In the genomic region with DNA sequence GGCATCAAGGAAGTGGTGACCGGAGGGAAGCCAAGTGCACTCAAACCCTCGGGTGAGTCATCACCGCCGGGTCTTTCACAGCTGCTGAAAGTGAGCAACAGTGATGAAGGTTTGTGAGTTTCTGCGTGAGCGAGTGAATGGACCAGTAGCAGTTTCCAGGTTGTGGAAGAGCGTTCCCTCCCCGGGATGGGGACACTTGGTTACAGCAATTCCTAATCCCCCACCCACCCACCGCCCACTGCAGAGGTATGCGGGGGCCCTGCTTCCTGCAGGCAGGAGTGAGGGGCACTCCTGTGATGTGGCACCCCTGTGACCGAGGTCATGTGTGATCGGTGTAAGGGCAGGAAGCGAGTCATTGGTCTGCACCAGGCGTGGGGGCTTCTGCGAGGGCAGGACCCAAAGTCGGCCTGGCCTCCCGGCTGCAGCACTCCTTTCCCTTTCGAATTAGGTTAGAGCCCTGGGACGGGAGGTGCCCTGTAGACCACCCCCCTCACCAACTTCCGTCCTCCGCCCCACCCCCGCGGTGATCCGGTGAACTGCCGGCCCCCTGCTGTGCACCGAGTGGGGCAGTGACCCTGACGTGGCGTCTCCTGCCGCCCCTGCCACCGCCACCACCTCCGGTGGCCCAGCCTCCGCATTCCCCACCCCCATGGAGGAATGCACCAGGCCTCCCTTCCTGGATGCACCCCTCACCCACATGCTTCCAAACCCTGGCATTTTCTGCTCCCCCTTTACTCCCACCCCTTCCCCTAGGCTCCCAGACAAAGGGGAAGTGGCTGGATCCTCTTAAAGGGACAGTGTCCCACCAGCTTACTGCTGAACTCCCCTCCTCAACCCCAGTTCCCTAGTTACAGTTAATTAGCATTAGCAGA, we compare ENCODE assay signal across 8 cellular contexts. TPM values are rescaled to one million over a fixed set of nuclear protein-coding genes. Genes with fewer than 3 reads are reported as not detected.
A peak's percentile ranks its signal among the peaks of the same experiment; 100 is the strongest.
DNase-seq lines count a peak whose midpoint lies in the region; ATAC-seq, FAIRE-seq and TF ChIP-seq lines count a peak whose summit lies in the region.

No MANE protein-coding gene starts in this region.

- H3K27me3 ChIP-seq in SK-N-SH (ENCODE audit: insufficient read depth) (no peaks in the 10 kb centered on the region), uterus (no peaks in the 10 kb centered on the region)

- DNase-seq in A549 (ENCODE audit: low read depth in 1 of 2, low spot score in 1 of 2), result peak; percentile 81 to 92
- DNase-seq in SK-N-SH, result peak; percentile 90
- DNase-seq in left cardiac atrium, result peak; percentile 87
- peak; percentile 57 for DNase-seq in pulmonary artery endothelial cell (ENCODE audit: low read depth, low spot score)
- DNase-seq in uterus, result peak; percentile 73 to 82

- H3K27me3 Mint-ChIP-seq in activated naive CD8-positive, alpha-beta T cell, result no peaks in the 10 kb centered on the region

- CTCF ChIA-PET in A549 (lab: Yijun Ruan, JAX), result interaction anchor here (1.1 to 1.5 kb wide), 3 partner anchors 10 to 106 kb away, joined by 3 read pairs; no protein-coding TSS in a partner anchor
- CTCF ChIA-PET in SK-N-SH (lab: Yijun Ruan, JAX), result interaction anchor here (1.0 to 3.2 kb wide), 5 partner anchors 25 to 112 kb away, joined by 3 to 11 read pairs (median 4); no protein-coding TSS in a partner anchor

- H3K36me3 ChIP-seq in SK-N-SH (replicated peaks in 1 of 2; ENCODE audit: control insufficient read depth in 1 of 2, insufficient read depth in 2 of 2, low read length in 1 of 2), result peaks cover 14 to 43% of the 10 kb centered on the region in 2 experiments
- no peaks in the 10 kb centered on the region for H3K36me3 ChIP-seq in uterus

- TF ChIP-seq POLR2A in A549 (IDR thresholded peaks at IDR 0.05; ENCODE audit: low read length) (peak; percentile 46; the same call in 1 of the 2 replicates), uterus (IDR thresholded peaks at IDR 0.05) (no peak)

- peaks cover 37% of the 10 kb centered on the region for H3K4me1 ChIP-seq in A549
- H3K4me1 ChIP-seq in SK-N-SH (ENCODE audit: control insufficient read depth in 1 of 2, insufficient read depth in 2 of 2, low read depth in 1 of 2, low read length in 1 of 2), result peaks cover 41 to 50% of the 10 kb centered on the region in 2 experiments; a peak in 3 of 4 replicates
- peaks cover 0 to 6% of the 10 kb centered on the region in 2 donors for H3K4me1 ChIP-seq in uterus

- H3K9me3 ChIP-seq in A549 (peaks cover 9% of the 10 kb centered on the region; the same call in 1 of the 3 replicates), SK-N-SH (no peaks in the 10 kb centered on the region), uterus (no peaks in the 10 kb centered on the region)

- no peaks in the 10 kb centered on the region for H3K9me3 Mint-ChIP-seq in activated naive CD8-positive, alpha-beta T cell (ENCODE audit: low read depth)

- peak overlapping the region; percentile 98 for H3K4me2 ChIP-seq in A549
- peak overlapping the region; percentile 96 for H3K4me2 ChIP-seq in SK-N-SH

- peaks cover 20% of the 10 kb centered on the region for H3K4me1 Mint-ChIP-seq in activated naive CD8-positive, alpha-beta T cell (ENCODE audit: low read depth)

- TF ChIP-seq EP300 in A549 (IDR thresholded peaks at IDR 0.05), result peak in 1 of 2 experiments; percentile 38; a peak in 1 of 5 replicates
- peak; percentile 21 to 83; a peak in 2 of 4 replicates for TF ChIP-seq EP300 in SK-N-SH (IDR thresholded peaks at IDR 0.05; ENCODE audit: borderline replicate concordance in 1 of 2, low read depth in 1 of 2, low read length in 1 of 2)

- peaks cover 66% of the 10 kb centered on the region for H3F3A ChIP-seq in SK-N-SH (replicated peaks; ENCODE audit: insufficient read depth)

- 1% methylated on average over 12 of the region's 32 CpGs for WGBS in A549 (ENCODE audit: missing lambda C conversion rate)
- 3% methylated on average over 27 of the region's 32 CpGs for WGBS in SK-N-SH (ENCODE audit: low lambda C conversion rate)

- TF ChIP-seq RAD21 in A549 (conservative IDR thresholded peaks at IDR 0.05 in 1 of 2, IDR thresholded peaks at IDR 0.05 in 1 of 2) (no peak), SK-N-SH (IDR thresholded peaks at IDR 0.05; ENCODE audit: low read length) (peak; percentile 30)

- H3K9ac ChIP-seq in SK-N-SH, result peak overlapping the region; percentile 66

- H3K4me3 ChIP-seq in A549, result peak overlapping the region; percentile 38
- H3K4me3 ChIP-seq in SK-N-SH (ENCODE audit: low read depth in 2 of 2, low read length in 1 of 2), result peak overlapping the region; percentile 36 to 60
- H3K4me3 ChIP-seq in uterus, result peak overlapping the region; percentile 17 to 21

- ATAC-seq in A549 (peak; percentile 87 to 88), GM18861 (IDR thresholded peaks at IDR 0.05; ENCODE audit: unreplicated experiment) (peak; percentile 35), HG03159 (IDR thresholded peaks at IDR 0.05; ENCODE audit: unreplicated experiment) (peak; percentile 56), left cardiac atrium (peak; percentile 76 to 87)

- peak overlapping the region; percentile 87 for H3K4me3 Mint-ChIP-seq in activated naive CD8-positive, alpha-beta T cell

- peaks cover 53% of the 10 kb centered on the region for H3K79me2 ChIP-seq in SK-N-SH (ENCODE audit: insufficient read depth)

- intact Hi-C loops in left cardiac atrium (cut with DNase I) (no loop called here), uterus (cut with DNase I; ENCODE audit: low total_unique reads) (no loop called here)

- H3K36me3 Mint-ChIP-seq in activated naive CD8-positive, alpha-beta T cell, result peaks cover 7% of the 10 kb centered on the region

- H3K27ac ChIP-seq in A549 (peak overlapping the region; percentile 96 to 97), SK-N-SH (ENCODE audit: low read depth in 2 of 2, low read length in 1 of 2) (peak overlapping the region; percentile 95), uterus (peak overlapping the region; percentile 32 to 60)

- 0 out of 2 replicates have a peak overlapping the region, but pooled peaks have one; percentile 18 for H2AFZ ChIP-seq in SK-N-SH (ENCODE audit: low read depth)

- no peaks in the 10 kb centered on the region for H4K20me1 ChIP-seq in SK-N-SH (ENCODE audit: insufficient read depth)

- H3K9me2 ChIP-seq in SK-N-SH, result no peaks in the 10 kb centered on the region

- POLR2A ChIA-PET in A549 (lab: Yijun Ruan, JAX), result interaction anchor here (0.6 to 1.7 kb wide), 3 partner anchors 11 to 80 kb away, joined by 3 to 7 read pairs (median 4); partner anchors contain the start of genes EIF4H and LIMK1
- POLR2A ChIA-PET in SK-N-SH (lab: Yijun Ruan, JAX), result interaction anchor here (0.8 to 2.3 kb wide), 4 partner anchors 9 to 79 kb away, joined by 3 to 10 read pairs (median 4); partner anchors contain the start of gene LIMK1

- H3K27ac Mint-ChIP-seq in activated naive CD8-positive, alpha-beta T cell, result peak overlapping the region; percentile 85

- TF ChIP-seq CTCF in A549 (IDR thresholded peaks at IDR 0.05) (no peak), SK-N-SH (IDR thresholded peaks at IDR 0.05) (no peak), uterus (IDR thresholded peaks at IDR 0.05) (no peak)

- FAIRE-seq in A549 (lab: Jason Lieb, UNC), result no peak

TF ChIP-seq in A549, 52 proteins besides CTCF, POLR2A, EP300 and RAD21 (continues in another document):
- TF ChIP-seq ZC3H11A (IDR thresholded peaks at IDR 0.05) (no peak), E2F6 (IDR thresholded peaks at IDR 0.05; ENCODE audit: borderline replicate concordance, low read depth) (no peak; the same call in 1 of the 2 replicates), EHF (CRISPR knock-in tag; IDR thresholded peaks at IDR 0.05) (no peak), TFCP2L1 (CRISPR knock-in tag; IDR thresholded peaks at IDR 0.05) (no peak), RNF2 (IDR thresholded peaks at IDR 0.05; ENCODE audit: borderline replicate concordance, low read depth) (no peak), MYC (IDR thresholded peaks at IDR 0.05; ENCODE audit: borderline replicate concordance, low read length) (no peak), KDM5A (IDR thresholded peaks at IDR 0.05) (no peak)

TF ChIP-seq in SK-N-SH, 30 proteins besides CTCF, POLR2A, EP300 and RAD21 (continues in another document):
- TF ChIP-seq MXI1 (IDR thresholded peaks at IDR 0.05; ENCODE audit: low read depth, low read length) (peak; percentile 56), RCOR1 (IDR thresholded peaks at IDR 0.05; ENCODE audit: low read length) (peak; percentile 62), NRF1 (IDR thresholded peaks at IDR 0.05; ENCODE audit: low read depth, low read length) (no peak), SMC3 (IDR thresholded peaks at IDR 0.05; ENCODE audit: low read depth, low read length) (no peak), YY1 (IDR thresholded peaks at IDR 0.05; ENCODE audit: low read depth) (no peak), MAX (IDR thresholded peaks at IDR 0.05; ENCODE audit: low read depth) (peak; percentile 90), PBX3 (IDR thresholded peaks at IDR 0.05) (peak; percentile 81), EZH2phosphoT487 (IDR thresholded peaks at IDR 0.05; ENCODE audit: borderline replicate concordance, low read depth) (no peak), FOSL2 (IDR thresholded peaks at IDR 0.05; ENCODE audit: borderline replicate concordance, low read depth) (peak; percentile 99), ELF1 (IDR thresholded peaks at IDR 0.05) (0 out of 2 replicates have a peak, but pooled peaks have one; percentile 35), RFX5 (IDR thresholded peaks at IDR 0.05; ENCODE audit: low read length) (no peak)

RNA-seq across cellular contexts. Expression of gene LIMK1, which starts 10.9 kb away (rescaled TPM):
- polyA plus RNA-seq in A549 (2011; rRNA removed) (17.6 and 25.3 TPM in 2 replicates), A549 (2017; fragmentation: RNase III; extraction: RNeasy Plus Mini Kit Qiagen cat#74134 plus additional on column Dnase treatment) (28.9 to 31.8 TPM (median 28.9 TPM) in 3 replicates), SK-N-SH (2012; rRNA removed) (64.4 and 86.6 TPM in 2 replicates)
- polyA plus RNA-seq in A549 (2012; cell fraction: cytosol; rRNA removed), result 34.8 and 39.1 TPM in 2 replicates
- polyA plus RNA-seq in A549 (2012; cell fraction: nucleus; rRNA removed), result 63.4 and 82.0 TPM in 2 replicates
- 42.1 and 48.2 TPM in 2 replicates for polyA minus RNA-seq in A549 (2011; rRNA and poly(A)+ RNA removed)
- polyA plus RNA-seq in SK-N-SH (2012; cell fraction: cytosol; rRNA removed), result 46.4 and 70.1 TPM in 2 replicates
- polyA plus RNA-seq in SK-N-SH (2012; cell fraction: nucleus; rRNA removed), result 118 and 178 TPM in 2 replicates
- total RNA-seq in left cardiac atrium (10 to 100 TPM; 11.4 to 11.6 TPM), pulmonary artery endothelial cell (23.0 and 29.4 TPM in 2 replicates), uterus (10 to 100 TPM in 2 of 4 donors, 1 to 10 TPM in 2; 1.8 to 22.4 (median 11.4) TPM)

Comparison
In these comparisons a context has a peak if more than half of its experiments do, and no peak if none do; other contexts are left out.
1. Peak in every context shown above with its lines: DNase-seq, ATAC-seq, H3K4me3 ChIP-seq and H3K27ac ChIP-seq.
2. ATAC-seq: peak in every context shown above with its lines; median percentile 88 in A549; 82 in left cardiac atrium; 56 in HG03159; 35 in GM18861.
3. H3K27ac ChIP-seq: peak in every context shown above with its lines; median percentile 96 in A549; 95 in SK-N-SH; 46 in uterus.